In the genomic region with DNA sequence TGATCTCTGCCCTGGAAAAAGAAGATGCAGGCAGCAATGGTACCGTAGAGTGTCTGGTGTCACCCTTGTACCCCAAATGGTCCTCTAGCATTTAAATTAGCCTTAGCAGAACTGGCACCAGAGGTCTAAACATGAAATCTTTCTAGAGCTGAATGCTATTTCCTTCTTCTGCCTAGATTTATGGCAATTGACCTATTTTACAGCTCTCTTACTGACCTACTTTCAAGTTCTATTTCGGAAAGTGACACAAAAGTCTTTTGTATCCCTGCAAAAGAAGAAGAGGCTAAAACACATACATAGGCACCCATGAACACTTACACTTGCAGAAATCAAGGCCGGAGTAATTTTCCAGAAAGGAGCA, we compare ENCODE assay signal across 15 cellular contexts.
"Had no signal": no experiment of that assay in that cellular context is flagged by ENCODE, and none has a peak within 500 bp of the region (broad histone marks: within the 10 kb centered on the region; RNA-seq: fewer than 3 reads in every experiment).

No MANE protein-coding gene starts in this region.

- H3K4me3 Mint-ChIP-seq: activated B cell treated with CpG ODN at 0.5 μM for 24 hours; activated CD4-positive, alpha-beta T cell treated with anti-CD3 and anti-CD28 coated beads, Interleukin-2, amount 10 ng/mL, durations not matched to agents 7 days and 5 days; natural killer cell treated with Interleukin-12 subunit alpha and Interleukin-12 subunit beta and Interleukin-15 and Interleukin-18, amount 100 ng/mL, for 72 hours had no signal

- H3K9me3 ChIP-seq: ovary, sigmoid colon, tibial artery, uterus had no signal

- ATAC-seq: left colon; natural killer cell treated with Interleukin-12 subunit alpha and Interleukin-12 subunit beta and Interleukin-15 and Interleukin-18, amount 100 ng/mL, for 72 hours had no signal

- H3K4me1 ChIP-seq: esophagus muscularis mucosa, foreskin keratinocyte, sigmoid colon, tibial artery, uterus had no signal

- H3K27me3 Mint-ChIP-seq: activated CD4-positive, alpha-beta T cell treated with anti-CD3 and anti-CD28 coated beads, Interleukin-2, amount 10 ng/mL, durations not matched to agents 7 days and 5 days had no signal

- H3K27ac Mint-ChIP-seq: activated B cell treated with CpG ODN at 0.5 μM for 24 hours; activated CD4-positive, alpha-beta T cell treated with anti-CD3 and anti-CD28 coated beads, Interleukin-2, amount 10 ng/mL, durations not matched to agents 7 days and 5 days; activated T-helper 2 cell treated with anti-CD3 and anti-CD28 coated beads, Interferon-gamma antibody, Interleukin-2, Interleukin-4, amounts not matched to agents 10 μg/mL and 5 μg/mL and 100 μg/mL, durations not matched to agents 14 hours and 24 hours and 36 hours; natural killer cell treated with Interleukin-12 subunit alpha and Interleukin-12 subunit beta and Interleukin-15 and Interleukin-18, amount 100 ng/mL, for 72 hours had no signal

- H3K27me3 ChIP-seq: ovary, tibial artery, uterus had no signal

- DNase-seq: activated B cell treated with CpG ODN at 0.5 μM for 24 hours; activated CD4-positive, alpha-beta T cell treated with anti-CD3 and anti-CD28 coated beads, Interleukin-2, amount 10 ng/mL, durations not matched to agents 7 days and 5 days; activated CD8-positive, alpha-beta memory T cell treated with anti-CD3 and anti-CD28 coated beads for 24 hours; activated naive CD4-positive, alpha-beta T cell treated with anti-CD3 and anti-CD28 coated beads, Interleukin-2, amount 50 U/mL, for 16 hours; amygdala; left colon; ovary; sigmoid colon; T-helper 2 cell; uterus had no signal

- H3K36me3 Mint-ChIP-seq: natural killer cell treated with Interleukin-12 subunit alpha and Interleukin-12 subunit beta and Interleukin-15 and Interleukin-18, amount 100 ng/mL, for 72 hours had no signal

- H3K36me3 ChIP-seq: esophagus muscularis mucosa, ovary, sigmoid colon, tibial artery, uterus had no signal

- H3K27ac ChIP-seq: esophagus muscularis mucosa, foreskin keratinocyte, ovary, sigmoid colon, tibial artery, uterus had no signal

- H3K9me3 Mint-ChIP-seq: activated CD4-positive, alpha-beta T cell treated with anti-CD3 and anti-CD28 coated beads, Interleukin-2, amount 10 ng/mL, durations not matched to agents 7 days and 5 days; activated T-helper 2 cell treated with anti-CD3 and anti-CD28 coated beads, Interferon-gamma antibody, Interleukin-2, Interleukin-4, amounts not matched to agents 10 μg/mL and 5 μg/mL and 100 μg/mL, durations not matched to agents 14 hours and 24 hours and 36 hours; natural killer cell treated with Interleukin-12 subunit alpha and Interleukin-12 subunit beta and Interleukin-15 and Interleukin-18, amount 100 ng/mL, for 72 hours had no signal

- H3K4me3 ChIP-seq: esophagus muscularis mucosa, ovary, sigmoid colon, tibial artery, uterus had no signal

- H3K4me1 Mint-ChIP-seq: activated B cell treated with CpG ODN at 0.5 μM for 24 hours; activated CD4-positive, alpha-beta T cell treated with anti-CD3 and anti-CD28 coated beads, Interleukin-2, amount 10 ng/mL, durations not matched to agents 7 days and 5 days had no signal
